Comparison of ENCODE assay signal across 1 cellular context in the genomic region with DNA sequence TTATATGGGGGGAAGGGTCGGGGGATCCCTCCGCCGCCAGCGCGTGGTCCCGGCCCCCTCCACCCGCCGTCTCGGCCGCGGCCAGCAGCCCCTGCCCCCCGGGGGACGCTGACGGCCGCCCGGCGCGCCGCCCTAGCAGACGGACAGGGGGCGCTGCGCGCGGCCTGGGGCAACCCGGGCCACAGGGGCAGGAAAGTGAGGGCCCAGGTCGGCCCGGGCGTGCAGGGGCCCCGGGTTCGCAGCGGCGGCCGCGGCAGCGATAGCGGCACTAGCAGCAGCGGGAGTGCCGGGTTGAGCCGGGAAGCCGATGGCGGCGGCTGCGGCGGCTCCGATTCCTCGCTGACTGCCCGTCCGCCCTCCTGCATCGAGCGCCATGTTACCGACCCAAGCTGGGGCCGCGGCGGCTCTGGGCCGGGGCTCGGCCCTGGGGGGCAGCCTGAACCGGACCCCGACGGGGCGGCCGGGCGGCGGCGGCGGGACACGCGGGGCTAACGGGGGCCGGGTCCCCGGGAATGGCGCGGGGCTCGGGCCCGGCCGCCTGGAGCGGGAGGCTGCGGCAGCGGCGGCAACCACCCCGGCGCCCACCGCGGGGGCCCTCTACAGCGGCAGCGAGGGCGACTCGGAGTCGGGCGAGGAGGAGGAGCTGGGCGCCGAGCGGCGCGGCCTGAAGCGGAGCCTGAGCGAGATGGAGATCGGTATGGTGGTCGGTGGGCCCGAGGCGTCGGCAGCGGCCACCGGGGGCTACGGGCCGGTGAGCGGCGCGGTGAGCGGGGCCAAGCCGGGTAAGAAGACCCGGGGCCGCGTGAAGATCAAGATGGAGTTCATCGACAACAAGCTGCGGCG.
TF ChIP-seq lines count a peak whose summit lies in the region.

No MANE protein-coding gene starts in this region.

TF ChIP-seq in GM23338, 12 proteins besides CTCF, POLR2A, EP300 and RAD21 (continued from another document):
- TF ChIP-seq, protein P1, sequence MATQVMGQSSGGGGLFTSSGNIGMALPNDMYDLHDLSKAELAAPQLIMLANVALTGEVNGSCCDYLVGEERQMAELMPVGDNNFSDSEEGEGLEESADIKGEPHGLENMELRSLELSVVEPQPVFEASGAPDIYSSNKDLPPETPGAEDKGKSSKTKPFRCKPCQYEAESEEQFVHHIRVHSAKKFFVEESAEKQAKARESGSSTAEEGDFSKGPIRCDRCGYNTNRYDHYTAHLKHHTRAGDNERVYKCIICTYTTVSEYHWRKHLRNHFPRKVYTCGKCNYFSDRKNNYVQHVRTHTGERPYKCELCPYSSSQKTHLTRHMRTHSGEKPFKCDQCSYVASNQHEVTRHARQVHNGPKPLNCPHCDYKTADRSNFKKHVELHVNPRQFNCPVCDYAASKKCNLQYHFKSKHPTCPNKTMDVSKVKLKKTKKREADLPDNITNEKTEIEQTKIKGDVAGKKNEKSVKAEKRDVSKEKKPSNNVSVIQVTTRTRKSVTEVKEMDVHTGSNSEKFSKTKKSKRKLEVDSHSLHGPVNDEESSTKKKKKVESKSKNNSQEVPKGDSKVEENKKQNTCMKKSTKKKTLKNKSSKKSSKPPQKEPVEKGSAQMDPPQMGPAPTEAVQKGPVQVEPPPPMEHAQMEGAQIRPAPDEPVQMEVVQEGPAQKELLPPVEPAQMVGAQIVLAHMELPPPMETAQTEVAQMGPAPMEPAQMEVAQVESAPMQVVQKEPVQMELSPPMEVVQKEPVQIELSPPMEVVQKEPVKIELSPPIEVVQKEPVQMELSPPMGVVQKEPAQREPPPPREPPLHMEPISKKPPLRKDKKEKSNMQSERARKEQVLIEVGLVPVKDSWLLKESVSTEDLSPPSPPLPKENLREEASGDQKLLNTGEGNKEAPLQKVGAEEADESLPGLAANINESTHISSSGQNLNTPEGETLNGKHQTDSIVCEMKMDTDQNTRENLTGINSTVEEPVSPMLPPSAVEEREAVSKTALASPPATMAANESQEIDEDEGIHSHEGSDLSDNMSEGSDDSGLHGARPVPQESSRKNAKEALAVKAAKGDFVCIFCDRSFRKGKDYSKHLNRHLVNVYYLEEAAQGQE (IDR thresholded peaks at IDR 0.05; ENCODE audit: unreplicated experiment): peak; percentile 7
- TF ChIP-seq STAT1 (IDR thresholded peaks at IDR 0.05; ENCODE audit: unreplicated experiment) (no peak), ZNF114 (CRISPR knock-in tag; IDR thresholded peaks at IDR 0.05) (no peak), CREB1 (CRISPR knock-in tag; IDR thresholded peaks at IDR 0.05; ENCODE audit: low read depth) (peak; percentile 12; the same call in 1 of the 2 replicates), POLR2AphosphoS5 (IDR thresholded peaks at IDR 0.05; ENCODE audit: low read depth) (no peak), EZH2phosphoT487 (IDR thresholded peaks at IDR 0.05; ENCODE audit: unreplicated experiment) (no peak), ZNF331 (CRISPR knock-in tag; IDR thresholded peaks at IDR 0.05; ENCODE audit: low read depth) (no peak), EZH2 (IDR thresholded peaks at IDR 0.05; ENCODE audit: low read depth, unreplicated experiment) (no peak)
- TF ChIP-seq, protein P2, sequence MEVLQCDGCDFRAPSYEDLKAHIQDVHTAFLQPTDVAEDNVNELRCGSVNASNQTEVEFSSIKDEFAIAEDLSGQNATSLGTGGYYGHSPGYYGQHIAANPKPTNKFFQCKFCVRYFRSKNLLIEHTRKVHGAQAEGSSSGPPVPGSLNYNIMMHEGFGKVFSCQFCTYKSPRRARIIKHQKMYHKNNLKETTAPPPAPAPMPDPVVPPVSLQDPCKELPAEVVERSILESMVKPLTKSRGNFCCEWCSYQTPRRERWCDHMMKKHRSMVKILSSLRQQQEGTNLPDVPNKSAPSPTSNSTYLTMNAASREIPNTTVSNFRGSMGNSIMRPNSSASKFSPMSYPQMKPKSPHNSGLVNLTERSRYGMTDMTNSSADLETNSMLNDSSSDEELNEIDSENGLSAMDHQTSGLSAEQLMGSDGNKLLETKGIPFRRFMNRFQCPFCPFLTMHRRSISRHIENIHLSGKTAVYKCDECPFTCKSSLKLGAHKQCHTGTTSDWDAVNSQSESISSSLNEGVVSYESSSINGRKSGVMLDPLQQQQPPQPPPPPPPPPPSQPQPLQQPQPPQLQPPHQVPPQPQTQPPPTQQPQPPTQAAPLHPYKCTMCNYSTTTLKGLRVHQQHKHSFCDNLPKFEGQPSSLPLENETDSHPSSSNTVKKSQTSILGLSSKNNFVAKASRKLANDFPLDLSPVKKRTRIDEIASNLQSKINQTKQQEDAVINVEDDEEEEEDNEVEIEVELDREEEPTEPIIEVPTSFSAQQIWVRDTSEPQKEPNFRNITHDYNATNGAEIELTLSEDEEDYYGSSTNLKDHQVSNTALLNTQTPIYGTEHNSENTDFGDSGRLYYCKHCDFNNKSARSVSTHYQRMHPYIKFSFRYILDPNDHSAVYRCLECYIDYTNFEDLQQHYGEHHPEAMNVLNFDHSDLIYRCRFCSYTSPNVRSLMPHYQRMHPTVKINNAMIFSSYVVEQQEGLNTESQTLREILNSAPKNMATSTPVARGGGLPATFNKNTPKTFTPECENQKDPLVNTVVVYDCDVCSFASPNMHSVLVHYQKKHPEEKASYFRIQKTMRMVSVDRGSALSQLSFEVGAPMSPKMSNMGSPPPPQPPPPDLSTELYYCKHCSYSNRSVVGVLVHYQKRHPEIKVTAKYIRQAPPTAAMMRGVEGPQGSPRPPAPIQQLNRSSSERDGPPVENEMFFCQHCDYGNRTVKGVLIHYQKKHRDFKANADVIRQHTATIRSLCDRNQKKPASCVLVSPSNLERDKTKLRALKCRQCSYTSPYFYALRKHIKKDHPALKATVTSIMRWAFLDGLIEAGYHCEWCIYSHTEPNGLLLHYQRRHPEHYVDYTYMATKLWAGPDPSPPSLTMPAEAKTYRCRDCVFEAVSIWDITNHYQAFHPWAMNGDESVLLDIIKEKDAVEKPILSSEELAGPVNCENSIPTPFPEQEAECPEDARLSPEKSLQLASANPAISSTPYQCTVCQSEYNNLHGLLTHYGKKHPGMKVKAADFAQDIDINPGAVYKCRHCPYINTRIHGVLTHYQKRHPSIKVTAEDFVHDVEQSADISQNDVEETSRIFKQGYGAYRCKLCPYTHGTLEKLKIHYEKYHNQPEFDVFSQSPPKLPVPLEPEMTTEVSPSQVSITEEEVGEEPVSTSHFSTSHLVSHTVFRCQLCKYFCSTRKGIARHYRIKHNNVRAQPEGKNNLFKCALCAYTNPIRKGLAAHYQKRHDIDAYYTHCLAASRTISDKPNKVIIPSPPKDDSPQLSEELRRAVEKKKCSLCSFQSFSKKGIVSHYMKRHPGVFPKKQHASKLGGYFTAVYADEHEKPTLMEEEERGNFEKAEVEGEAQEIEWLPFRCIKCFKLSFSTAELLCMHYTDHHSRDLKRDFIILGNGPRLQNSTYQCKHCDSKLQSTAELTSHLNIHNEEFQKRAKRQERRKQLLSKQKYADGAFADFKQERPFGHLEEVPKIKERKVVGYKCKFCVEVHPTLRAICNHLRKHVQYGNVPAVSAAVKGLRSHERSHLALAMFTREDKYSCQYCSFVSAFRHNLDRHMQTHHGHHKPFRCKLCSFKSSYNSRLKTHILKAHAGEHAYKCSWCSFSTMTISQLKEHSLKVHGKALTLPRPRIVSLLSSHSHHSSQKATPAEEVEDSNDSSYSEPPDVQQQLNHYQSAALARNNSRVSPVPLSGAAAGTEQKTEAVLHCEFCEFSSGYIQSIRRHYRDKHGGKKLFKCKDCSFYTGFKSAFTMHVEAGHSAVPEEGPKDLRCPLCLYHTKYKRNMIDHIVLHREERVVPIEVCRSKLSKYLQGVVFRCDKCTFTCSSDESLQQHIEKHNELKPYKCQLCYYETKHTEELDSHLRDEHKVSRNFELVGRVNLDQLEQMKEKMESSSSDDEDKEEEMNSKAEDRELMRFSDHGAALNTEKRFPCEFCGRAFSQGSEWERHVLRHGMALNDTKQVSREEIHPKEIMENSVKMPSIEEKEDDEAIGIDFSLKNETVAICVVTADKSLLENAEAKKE (CRISPR knock-in tag; IDR thresholded peaks at IDR 0.05): no peak
